1 cellular context compared by ENCODE assay signal in genomic region chr19:497861-498590, GRCh38.
TF ChIP-seq lines count a peak whose summit lies in the region.

No MANE protein-coding gene starts in this region.

TF ChIP-seq in HepG2, 621 proteins besides CTCF, POLR2A, EP300 and RAD21 (continued from another document and continues in another):
- TF ChIP-seq ZNF710 (CRISPR knock-in tag; IDR thresholded peaks at IDR 0.05; ENCODE audit: borderline replicate concordance) (no peak), GFI1 (CRISPR knock-in tag; IDR thresholded peaks at IDR 0.05; ENCODE audit: borderline replicate concordance) (no peak), ZNF205 (CRISPR knock-in tag; IDR thresholded peaks at IDR 0.05) (no peak), NFYB (CRISPR knock-in tag; IDR thresholded peaks at IDR 0.05) (no peak), ZBTB25 (CRISPR knock-in tag; IDR thresholded peaks at IDR 0.05) (no peak), MIXL1 (CRISPR knock-in tag; IDR thresholded peaks at IDR 0.05) (no peak), ZNF672 (CRISPR knock-in tag; IDR thresholded peaks at IDR 0.05) (no peak), ZNF441 (CRISPR knock-in tag; IDR thresholded peaks at IDR 0.05; ENCODE audit: borderline replicate concordance) (0 out of 2 replicates have a peak, but pooled peaks have one; percentile 23), ZNF792 (CRISPR knock-in tag; IDR thresholded peaks at IDR 0.05) (no peak), ZNF615 (CRISPR knock-in tag; IDR thresholded peaks at IDR 0.05; ENCODE audit: borderline replicate concordance) (no peak), FOXJ3 (CRISPR knock-in tag; IDR thresholded peaks at IDR 0.05; ENCODE audit: borderline replicate concordance) (no peak), ZNF816 (CRISPR knock-in tag; IDR thresholded peaks at IDR 0.05; ENCODE audit: borderline replicate concordance) (no peak), JDP2 (CRISPR knock-in tag; IDR thresholded peaks at IDR 0.05; ENCODE audit: borderline replicate concordance) (no peak), CBX2 (IDR thresholded peaks at IDR 0.05; ENCODE audit: low read depth, low read length) (no peak), CBX2 (CRISPR knock-in tag; IDR thresholded peaks at IDR 0.05; ENCODE audit: low read depth) (no peak; the same call in 1 of the 2 replicates), NONO (IDR thresholded peaks at IDR 0.05) (no peak), NONO (CRISPR knock-in tag; conservative IDR thresholded peaks at IDR 0.05) (no peak), KLF16 (CRISPR knock-in tag; IDR thresholded peaks at IDR 0.05) (no peak), DNMT3B (CRISPR knock-in tag; conservative IDR thresholded peaks at IDR 0.05) (no peak), GMEB1 (CRISPR knock-in tag; IDR thresholded peaks at IDR 0.05; ENCODE audit: borderline replicate concordance) (no peak), ZNF576 (CRISPR knock-in tag; IDR thresholded peaks at IDR 0.05) (no peak), THRA (CRISPR knock-in tag; IDR thresholded peaks at IDR 0.05; ENCODE audit: borderline replicate concordance) (no peak), ZNF747 (CRISPR knock-in tag; IDR thresholded peaks at IDR 0.05; ENCODE audit: borderline replicate concordance) (no peak), EHMT2 (IDR thresholded peaks at IDR 0.05; ENCODE audit: borderline replicate concordance, low read depth, low read length) (no peak), HES4 (CRISPR knock-in tag; IDR thresholded peaks at IDR 0.05; ENCODE audit: borderline replicate concordance) (no peak), ZNF414 (CRISPR knock-in tag; IDR thresholded peaks at IDR 0.05) (no peak), PLRG1 (conservative IDR thresholded peaks at IDR 0.05) (no peak), POGK (CRISPR knock-in tag; conservative IDR thresholded peaks at IDR 0.05) (peak; percentile 55; the same call in 1 of the 2 replicates), ZNF430 (CRISPR knock-in tag; IDR thresholded peaks at IDR 0.05) (no peak), DMAP1 (CRISPR knock-in tag; IDR thresholded peaks at IDR 0.05) (no peak), RNF219 (CRISPR knock-in tag; IDR thresholded peaks at IDR 0.05) (no peak), ARHGAP35 (CRISPR knock-in tag; IDR thresholded peaks at IDR 0.05; ENCODE audit: borderline replicate concordance) (no peak), POLR2AphosphoS2 (IDR thresholded peaks at IDR 0.05; ENCODE audit: low read depth, low read length) (no peak), HNF4G (IDR thresholded peaks at IDR 0.05; ENCODE audit: borderline replicate concordance, low read depth, low read length) (peak; percentile 29; the same call in 1 of the 2 replicates), HNF4G (CRISPR knock-in tag; IDR thresholded peaks at IDR 0.05; ENCODE audit: borderline replicate concordance, low read depth) (no peak), ZNF251 (CRISPR knock-in tag; IDR thresholded peaks at IDR 0.05) (no peak), ATF4 (CRISPR knock-in tag; IDR thresholded peaks at IDR 0.05) (no peak), BCL3 (CRISPR knock-in tag; IDR thresholded peaks at IDR 0.05) (peak; percentile 22; the same call in 1 of the 2 replicates), ZBTB37 (CRISPR knock-in tag; IDR thresholded peaks at IDR 0.05) (no peak), TMF1 (CRISPR knock-in tag; IDR thresholded peaks at IDR 0.05; ENCODE audit: low read depth) (0 out of 2 replicates have a peak, but pooled peaks have one; percentile 52), EED (CRISPR knock-in tag; IDR thresholded peaks at IDR 0.05) (no peak), KDM2A (CRISPR knock-in tag; IDR thresholded peaks at IDR 0.05; ENCODE audit: borderline replicate concordance, low read depth) (no peak; the same call in 1 of the 2 replicates), RNF2 (conservative IDR thresholded peaks at IDR 0.05; ENCODE audit: low read depth) (peak; percentile 31; the same call in 1 of the 2 replicates), KLF6 (CRISPR knock-in tag; IDR thresholded peaks at IDR 0.05) (no peak), RFX3 (CRISPR knock-in tag; IDR thresholded peaks at IDR 0.05) (no peak), HMG20B (CRISPR knock-in tag; conservative IDR thresholded peaks at IDR 0.05) (no peak), SETDB1 (CRISPR knock-in tag; IDR thresholded peaks at IDR 0.05; ENCODE audit: borderline replicate concordance) (no peak), SMC3 (IDR thresholded peaks at IDR 0.05; ENCODE audit: low read length) (no peak), ZNF784 (CRISPR knock-in tag; IDR thresholded peaks at IDR 0.05; ENCODE audit: borderline replicate concordance) (no peak), ZNF878 (CRISPR knock-in tag; IDR thresholded peaks at IDR 0.05) (no peak), ZNF558 (CRISPR knock-in tag; IDR thresholded peaks at IDR 0.05; ENCODE audit: borderline replicate concordance) (no peak), ATF2 (CRISPR knock-in tag; IDR thresholded peaks at IDR 0.05) (no peak)
